In the genomic region with DNA sequence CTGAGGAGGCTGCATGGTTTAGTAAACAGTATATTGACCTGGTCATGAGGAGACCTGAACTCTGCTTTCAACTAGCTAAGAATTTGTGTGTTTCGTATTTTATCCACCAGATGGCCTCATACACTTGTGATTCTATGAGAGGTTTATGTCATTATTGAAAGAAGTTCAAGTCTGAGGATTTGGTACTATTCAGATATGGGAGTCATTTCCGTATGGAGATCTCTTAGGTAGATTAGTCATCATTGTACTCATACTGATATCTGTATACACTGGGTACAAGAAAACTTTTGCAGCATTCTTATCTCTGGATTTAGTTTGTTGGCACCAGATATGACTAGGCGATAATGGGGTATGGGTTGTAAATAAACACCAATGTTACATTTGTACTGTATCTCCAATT, we compare ENCODE assay signal across 8 cellular contexts. TPM values are rescaled to one million over a fixed set of nuclear protein-coding genes. Genes with fewer than 3 reads are reported as not detected.
A peak's percentile ranks its signal among the peaks of the same experiment; 100 is the strongest.
DNase-seq lines count a peak whose midpoint lies in the region; ATAC-seq, FAIRE-seq and TF ChIP-seq lines count a peak whose summit lies in the region.

No MANE protein-coding gene starts in this region.

- DNase-seq in Caki2 (ENCODE audit: low read depth) = peak; percentile 76
- peak; percentile 62 for DNase-seq in LNCaP clone FGC (ENCODE audit: low read depth)
- peak; percentile 66 for DNase-seq in RPMI8226
- no peak for DNase-seq in H1 (ENCODE audit: low read depth in 1 of 2, low spot score in 2 of 2)
- no peak for DNase-seq in mesothelial cell of epicardium (ENCODE audit: low spot score in 2 of 2, unreplicated experiment in 2 of 2)
- no peak for DNase-seq in ureter (ENCODE audit: low spot score)
- DNase-seq in GOT3 (lab: John Stamatoyannopoulos, UW) = no peak

- H3K27ac Mint-ChIP-seq in mesothelial cell of epicardium = no peak overlapping the region

- H3K36me3 Mint-ChIP-seq in mesothelial cell of epicardium = peaks cover 31% of the 10 kb centered on the region

- H3K14ac ChIP-seq in H1 (ENCODE audit: insufficient read length) = no peak overlapping the region

- in situ Hi-C loops in Caki2 (cut with HindIII; ENCODE audit: low pct_unique_long_range_greater_than_20kb, low sequenced_read_pairs) = no loop called here

- H3K4me1 ChIP-seq in H1 (replicated peaks in 1 of 4; ENCODE audit: control insufficient read depth in 3 of 4, insufficient read depth in 4 of 4, low read length in 3 of 4) = no peaks in the 10 kb centered on the region

- H4K5ac ChIP-seq in H1 (ENCODE audit: insufficient read length, low read depth, low read length) = no peak overlapping the region

- no peak overlapping the region for H2BK120ac ChIP-seq in H1 (replicated peaks; ENCODE audit: low read depth, low read length)

- no peak overlapping the region for H2AFZ ChIP-seq in H1 (ENCODE audit: low read length)

- H3K27me3 ChIP-seq in H1 (replicated peaks in 1 of 4; ENCODE audit: control insufficient read depth in 3 of 4, extremely low read depth in 1 of 4, insufficient read depth in 3 of 4, low read length in 3 of 4) = peaks cover 0 to 1% (median 0%) of the 10 kb centered on the region in 4 experiments; a peak in 1 of 7 replicates

- no peak overlapping the region for H3K4me3 ChIP-seq in LNCaP clone FGC (ENCODE audit: low read depth, low read length)
- H3K4me3 ChIP-seq in H1 (ENCODE audit: extremely low read depth in 1 of 4, insufficient read depth in 2 of 4, low read depth in 3 of 4, low read length in 4 of 4) = no peak overlapping the region

- TF ChIP-seq RAD21 in H1 (IDR thresholded peaks at IDR 0.05 in 1 of 2, conservative IDR thresholded peaks at IDR 0.05 in 1 of 2; ENCODE audit: low read depth in 2 of 2, low read length in 2 of 2) = peak; percentile 79 to 82

- no peaks in the 10 kb centered on the region for H3K27me3 Mint-ChIP-seq in mesothelial cell of epicardium (ENCODE audit: low read depth)

- H2BK12ac ChIP-seq in H1 (ENCODE audit: low read depth, low read length) = no peak overlapping the region

- H3K4me1 Mint-ChIP-seq in mesothelial cell of epicardium = peaks cover 2% of the 10 kb centered on the region

- no peaks in the 10 kb centered on the region for H3K9me3 ChIP-seq in H1 (ENCODE audit: insufficient read depth in 2 of 2, low read depth in 1 of 2, low read length in 1 of 2)

- H3K23ac ChIP-seq in H1 (ENCODE audit: insufficient read length) = no peak overlapping the region

- TF ChIP-seq POLR2A in H1 (IDR thresholded peaks at IDR 0.05; ENCODE audit: control extremely low read depth in 1 of 2, low read depth in 2 of 2, low read length in 2 of 2) = no peak

- no peak overlapping the region for H2AK5ac ChIP-seq in H1 (ENCODE audit: low read depth, low read length)

- H2BK20ac ChIP-seq in H1 (ENCODE audit: low read length) = no peak overlapping the region

- no peaks in the 10 kb centered on the region for H3K79me2 ChIP-seq in H1 (ENCODE audit: control insufficient read depth in 1 of 2, insufficient read depth in 2 of 2, low read length in 2 of 2)

- CTCF ChIA-PET in H1 (lab: Charles Lee; ENCODE audit: partially characterized antibody) = interaction anchor here (0.5 to 10.0 kb wide), 46 partner anchors 9 to 463 kb away, joined by 3 to 180 read pairs (median 4); partner anchors contain the start of genes ATF6 and OLFML2B

- H3K9ac ChIP-seq in H1 (replicated peaks in 1 of 4; ENCODE audit: extremely low read depth in 1 of 4, low read depth in 3 of 4, low read length in 3 of 4) = no peak overlapping the region

- H4K20me1 ChIP-seq in H1 (replicated peaks in 1 of 2; ENCODE audit: control insufficient read depth in 1 of 2, insufficient read depth in 2 of 2, low read length in 2 of 2) = peaks cover 0 to 1% of the 10 kb centered on the region in 2 experiments

- no peaks in the 10 kb centered on the region for H3K79me1 ChIP-seq in H1 (ENCODE audit: low read depth, low read length)

- POLR2A ChIA-PET in H1 (lab: Charles Lee; ENCODE audit: partially characterized antibody) = interaction anchor here (0.9 to 1.8 kb wide), 3 partner anchors 33 to 245 kb away, joined by 3 to 7 read pairs (median 4); partner anchors contain the start of gene DUSP12

- TF ChIP-seq EP300 in H1 (IDR thresholded peaks at IDR 0.05; ENCODE audit: borderline replicate concordance in 1 of 2, low read depth in 2 of 2, low read length in 2 of 2) = no peak

- H3K56ac ChIP-seq in H1 (replicated peaks; ENCODE audit: insufficient read length, low read depth, low read length) = no peak overlapping the region

- H3K4ac ChIP-seq in H1 (replicated peaks; ENCODE audit: insufficient read length, low read depth, low read length) = no peak overlapping the region

- no peaks in the 10 kb centered on the region for H3K9me3 Mint-ChIP-seq in mesothelial cell of epicardium

- no peak overlapping the region for H3K18ac ChIP-seq in H1 (ENCODE audit: extremely low read depth, low read length)

- no peak overlapping the region for H4K91ac ChIP-seq in H1 (replicated peaks; ENCODE audit: insufficient read length, low read length)

- peak; percentile 72 for FAIRE-seq in H1 (lab: Jason Lieb, UNC)

- H3K36me3 ChIP-seq in H1 (ENCODE audit: control insufficient read depth in 2 of 4, insufficient read depth in 4 of 4, low read length in 3 of 4) = peaks cover 0 to 3% (median 0%) of the 10 kb centered on the region in 4 experiments; a peak in 3 of 8 replicates

- no peak overlapping the region for H2BK5ac ChIP-seq in H1 (ENCODE audit: low read depth, low read length)

- TF ChIP-seq CTCF in LNCaP clone FGC (IDR thresholded peaks at IDR 0.05; ENCODE audit: control insufficient read depth, extremely low read depth, insufficient read depth) (peak; percentile 56), H1 (IDR thresholded peaks at IDR 0.05; ENCODE audit: control extremely low read depth in 1 of 3, insufficient read depth in 1 of 3, low read depth in 1 of 3, low read length in 3 of 3) (peak in 2 of 3 experiments; percentile 44 to 58; a peak in 2 of 4 replicates), mesothelial cell of epicardium (IDR thresholded peaks at IDR 0.05; ENCODE audit: unreplicated experiment) (peak; percentile 71)

- no peak overlapping the region for H3K4me2 ChIP-seq in H1 (ENCODE audit: insufficient read depth in 1 of 2, low read depth in 2 of 2, low read length in 2 of 2)

- no peak overlapping the region for H4K8ac ChIP-seq in H1 (ENCODE audit: extremely low read depth, insufficient read depth, low read length)

- WGBS in H1 (ENCODE audit: extremely low coverage in 1 of 2, insufficient coverage in 1 of 2, insufficient read length in 1 of 2, insufficient replicate concordance in 2 of 2, low coverage in 1 of 2, low lambda C conversion rate in 2 of 2, missing lambda C conversion rate in 1 of 2), 2 experiments = 57% methylated on average over 3 of the region's 3 CpGs; no CpG with 5 or more reads in 1 of the 2 experiments

- H3K27ac ChIP-seq in H1 (ENCODE audit: low read depth, low read length) = no peak overlapping the region

- no peak overlapping the region for H2BK15ac ChIP-seq in H1 (ENCODE audit: low read length)

- ATAC-seq in GM19452 (IDR thresholded peaks at IDR 0.05; ENCODE audit: unreplicated experiment) = peak; percentile 55

- H3K23me2 ChIP-seq in H1 (ENCODE audit: low read depth, low read length) = no peaks in the 10 kb centered on the region; the same call in 1 of the 2 replicates

- H3K4me3 Mint-ChIP-seq in mesothelial cell of epicardium = no peak overlapping the region

TF ChIP-seq in H1, 55 proteins besides CTCF, POLR2A, EP300 and RAD21:
- TF ChIP-seq ASH2L (IDR thresholded peaks at IDR 0.05; ENCODE audit: low read length) (no peak), TEAD4 (IDR thresholded peaks at IDR 0.05; ENCODE audit: low read depth, low read length) (no peak), NANOG (IDR thresholded peaks at IDR 0.05; ENCODE audit: insufficient read depth, low read depth, low read length, poor library complexity, severe bottlenecking) (no peak), SP2 (IDR thresholded peaks at IDR 0.05; ENCODE audit: low read length) (no peak), HDAC6 (IDR thresholded peaks at IDR 0.05; ENCODE audit: low read depth, low read length) (no peak)

RNA-seq across cellular contexts. Expression of gene ATF6, which starts 26.6 kb away (rescaled TPM):
- 10.8 and 13.5 TPM in 2 replicates for total RNA-seq in Caki2 (2014; rRNA removed; shearing (Covaris generic); ENCODE audit: low replicate concordance)
- total RNA-seq in H1 (2021; fragmentation: NEBNext Ultra II Directional; extraction: Animal tissue kit (Norgen Biotek cat#: 25700)) = 9.9 and 10.0 TPM in 2 replicates
- 3.0 and 4.6 TPM in 2 replicates for polyA plus RNA-seq in H1 (2011; rRNA removed)
- polyA plus RNA-seq in H1 (2011; cell fraction: cytosol; rRNA removed) = 5.1 TPM
- 3.0 TPM for polyA plus RNA-seq in H1 (2011; cell fraction: nucleus; rRNA removed)
- 5.1 to 6.4 TPM (median 5.6 TPM) in 4 replicates for polyA plus RNA-seq in H1 (2012, experiment 1 of 2)
- polyA plus RNA-seq in H1 (2012, experiment 2 of 2) = 0.62 TPM
- polyA plus RNA-seq in H1 (2013, experiment 1 of 2) = 15.5 TPM
- 16.6 TPM for polyA plus RNA-seq in H1 (2013, experiment 2 of 2)
- 14.3 and 18.2 TPM in 2 replicates for polyA minus RNA-seq in H1 (2011; rRNA and poly(A)+ RNA removed)
- polyA minus RNA-seq in H1 (2011; cell fraction: cytosol; rRNA and poly(A)+ RNA removed) = 4.8 TPM
- 14.8 TPM for polyA minus RNA-seq in H1 (2011; cell fraction: nucleus; rRNA and poly(A)+ RNA removed)
- total RNA-seq in mesothelial cell of epicardium (26.1 to 28.0 TPM (median 27.4 TPM) in 3 replicates), ureter (39.4 TPM)

RNA-seq across cellular contexts. Expression of gene DUSP12, which starts 43.2 kb away (rescaled TPM):
- 20.4 and 36.9 TPM in 2 replicates for total RNA-seq in Caki2 (2014; rRNA removed; shearing (Covaris generic); ENCODE audit: low replicate concordance)
- total RNA-seq in H1 (2021; fragmentation: NEBNext Ultra II Directional; extraction: Animal tissue kit (Norgen Biotek cat#: 25700)) = 24.4 and 27.6 TPM in 2 replicates
- polyA plus RNA-seq in H1 (2011; rRNA removed) = 32.7 and 33.9 TPM in 2 replicates
- 49.1 TPM for polyA plus RNA-seq in H1 (2011; cell fraction: cytosol; rRNA removed)
- polyA plus RNA-seq in H1 (2011; cell fraction: nucleus; rRNA removed) = 35.0 TPM
- 27.1 to 30.5 TPM (median 28.9 TPM) in 4 replicates for polyA plus RNA-seq in H1 (2012, experiment 1 of 2)
- polyA plus RNA-seq in H1 (2012, experiment 2 of 2) = 6.6 TPM
- polyA plus RNA-seq in H1 (2013, experiment 1 of 2) = 27.6 TPM
- polyA plus RNA-seq in H1 (2013, experiment 2 of 2) = 28.0 TPM
- polyA minus RNA-seq in H1 (2011; rRNA and poly(A)+ RNA removed) = 16.7 and 21.4 TPM in 2 replicates
- 17.5 TPM for polyA minus RNA-seq in H1 (2011; cell fraction: cytosol; rRNA and poly(A)+ RNA removed)
- 24.4 TPM for polyA minus RNA-seq in H1 (2011; cell fraction: nucleus; rRNA and poly(A)+ RNA removed)
- total RNA-seq in mesothelial cell of epicardium (23.5 to 28.7 TPM (median 26.0 TPM) in 3 replicates), ureter (21.9 TPM)

Comparison
In these comparisons a context has a peak if more than half of its experiments do, and no peak if none do; other contexts are left out.
1. DNase-seq: peak in Caki2 (single experiment), LNCaP clone FGC (single experiment) and RPMI8226 (single experiment); none in H1 (0 of 2), mesothelial cell of epicardium (0 of 2), ureter (single experiment) and GOT3 (single experiment).
2. Peak in every context shown above with its lines, with median percentiles within 50 percentile points of each other: CTCF ChIP-seq.